In genomic region chr13:45341034-45341798, GRCh38 we compare ENCODE assay signal across 8 cellular contexts. TPM values are rescaled to one million over a fixed set of nuclear protein-coding genes. Genes with fewer than 3 reads are reported as not detected.
A peak's percentile ranks its signal among the peaks of the same experiment; 100 is the strongest.
DNase-seq lines count a peak whose midpoint lies in the region; ATAC-seq and TF ChIP-seq lines count a peak whose summit lies in the region.

Gene TPT1, minus strand, starts transcription at chr13:45341183. Its CDS starts 114 bp downstream, at chr13:45341069.

- peaks cover 40% of the 10 kb centered on the region for H3K4me1 Mint-ChIP-seq in activated T-helper 2 cell treated with anti-CD3 and anti-CD28 coated beads, Interferon-gamma antibody, Interleukin-2, Interleukin-4, amounts not matched to agents 10 μg/mL and 5 μg/mL and 100 μg/mL, durations not matched to agents 14 hours and 24 hours and 36 hours (ENCODE audit: low read depth)
- peaks cover 43 to 45% of the 10 kb centered on the region in 2 donors for H3K4me1 Mint-ChIP-seq in natural killer cell treated with Interleukin-12 subunit alpha and Interleukin-12 subunit beta and Interleukin-15 and Interleukin-18, amount 100 ng/mL, for 72 hours (ENCODE audit: low read depth in 2 of 2)

- H3K27me3 Mint-ChIP-seq in activated T-helper 2 cell treated with anti-CD3 and anti-CD28 coated beads, Interferon-gamma antibody, Interleukin-2, Interleukin-4, amounts not matched to agents 10 μg/mL and 5 μg/mL and 100 μg/mL, durations not matched to agents 14 hours and 24 hours and 36 hours (ENCODE audit: low read depth), result no peaks in the 10 kb centered on the region
- H3K27me3 Mint-ChIP-seq in natural killer cell treated with Interleukin-12 subunit alpha and Interleukin-12 subunit beta and Interleukin-15 and Interleukin-18, amount 100 ng/mL, for 72 hours, result no peaks in the 10 kb centered on the region

- intact Hi-C loops in activated T-helper 2 cell treated with anti-CD3 and anti-CD28 coated beads, Interferon-gamma antibody, Interleukin-2, Interleukin-4, amounts not matched to agents 10 μg/mL and 5 μg/mL and 100 μg/mL, durations not matched to agents 14 hours and 24 hours and 36 hours (cut with micrococcal nuclease), result loop anchor here (1.0 to 5.0 kb wide), 7 partner anchors 26 to 826 kb away; partner anchors contain the start of genes COG3 and GTF2F2

- POLR2A ChIA-PET in RWPE1 (lab: Yijun Ruan, JAX; ENCODE audit: low non-redundant PET), result interaction anchor here (0.5 to 1.6 kb wide), 4 partner anchors 11 to 630 kb away, joined by 3 to 4 read pairs (median 3); no protein-coding TSS in a partner anchor

- H3K4me3 Mint-ChIP-seq in activated T-helper 2 cell treated with anti-CD3 and anti-CD28 coated beads, Interferon-gamma antibody, Interleukin-2, Interleukin-4, amounts not matched to agents 10 μg/mL and 5 μg/mL and 100 μg/mL, durations not matched to agents 14 hours and 24 hours and 36 hours (ENCODE audit: low read depth), result peak within 1 kb of the TSS; percentile 99
- H3K4me3 Mint-ChIP-seq in natural killer cell treated with Interleukin-12 subunit alpha and Interleukin-12 subunit beta and Interleukin-15 and Interleukin-18, amount 100 ng/mL, for 72 hours, result peak within 1 kb of the TSS; percentile 73

- H3K9me3 Mint-ChIP-seq in activated T-helper 2 cell treated with anti-CD3 and anti-CD28 coated beads, Interferon-gamma antibody, Interleukin-2, Interleukin-4, amounts not matched to agents 10 μg/mL and 5 μg/mL and 100 μg/mL, durations not matched to agents 14 hours and 24 hours and 36 hours, result no peaks in the 10 kb centered on the region
- no peaks in the 10 kb centered on the region for H3K9me3 Mint-ChIP-seq in natural killer cell treated with Interleukin-12 subunit alpha and Interleukin-12 subunit beta and Interleukin-15 and Interleukin-18, amount 100 ng/mL, for 72 hours

- peak; percentile 94 for ATAC-seq in natural killer cell treated with Interleukin-12 subunit alpha and Interleukin-12 subunit beta and Interleukin-15 and Interleukin-18, amount 100 ng/mL, for 72 hours
- peak; percentile 88 for ATAC-seq in stimulated activated naive CD8-positive, alpha-beta T cell treated with anti-CD3 and anti-CD28 coated beads, Interleukin-15, Interleukin-2, amounts not matched to agents 100 U/mL and 50 U/mL, for 24 hours

- CTCF ChIA-PET in RWPE1 (lab: Yijun Ruan, JAX), result interaction anchor here (0.8 to 1.8 kb wide), 3 partner anchors 21 to 53 kb away, joined by 3 to 5 read pairs (median 4); no protein-coding TSS in a partner anchor

- TF ChIP-seq CTCF in LNCaP clone FGC (IDR thresholded peaks at IDR 0.05; ENCODE audit: control insufficient read depth, extremely low read depth, insufficient read depth), result no peak
- no peak for TF ChIP-seq CTCF in RWPE1 (conservative IDR thresholded peaks at IDR 0.05; ENCODE audit: low read depth)
- no peak for TF ChIP-seq CTCF in fibroblast of mammary gland (conservative IDR thresholded peaks at IDR 0.05; ENCODE audit: control insufficient read depth, insufficient read depth, low read depth, low read length)

- H3K27ac Mint-ChIP-seq in activated T-helper 2 cell treated with anti-CD3 and anti-CD28 coated beads, Interferon-gamma antibody, Interleukin-2, Interleukin-4, amounts not matched to agents 10 μg/mL and 5 μg/mL and 100 μg/mL, durations not matched to agents 14 hours and 24 hours and 36 hours, result peak within 1 kb of the TSS; percentile 99
- peak within 1 kb of the TSS; percentile 75 to 83 for H3K27ac Mint-ChIP-seq in natural killer cell treated with Interleukin-12 subunit alpha and Interleukin-12 subunit beta and Interleukin-15 and Interleukin-18, amount 100 ng/mL, for 72 hours

- peak within 1 kb of the TSS; percentile 98 for H3K27ac ChIP-seq in RWPE1

- peak within 1 kb of the TSS; percentile 84 for H3K4me3 ChIP-seq in LNCaP clone FGC (ENCODE audit: low read depth, low read length)
- H3K4me3 ChIP-seq in fibroblast of mammary gland (ENCODE audit: control insufficient read depth, low read depth, low read length), result peak within 1 kb of the TSS; percentile 92

- DNase-seq in Daoy (ENCODE audit: low read depth) (peak; percentile 99), GOT3 (lab: John Stamatoyannopoulos, UW) (peak; percentile 99), LNCaP clone FGC (ENCODE audit: low read depth) (peak; percentile 92), RWPE1 (ENCODE audit: low spot score) (peak; percentile 99), fibroblast of mammary gland (ENCODE audit: low read depth) (peak; percentile 97)
- peak; percentile 99 for DNase-seq in activated T-helper 2 cell treated with anti-CD3 and anti-CD28 coated beads, Interferon-gamma antibody, Interleukin-2, Interleukin-4, amounts not matched to agents 10 μg/mL and 5 μg/mL and 100 μg/mL, durations not matched to agents 14 hours and 24 hours and 36 hours (ENCODE audit: low spot score)
- peak; percentile 99 for DNase-seq in natural killer cell treated with Interleukin-12 subunit alpha and Interleukin-12 subunit beta and Interleukin-15 and Interleukin-18, amount 100 ng/mL, for 72 hours (ENCODE audit: low spot score)
- DNase-seq in stimulated activated naive CD8-positive, alpha-beta T cell treated with anti-CD3 and anti-CD28 coated beads, Interleukin-15, Interleukin-2, amounts not matched to agents 100 U/mL and 50 U/mL, for 24 hours, result peak; percentile 100

- peaks cover 71% of the 10 kb centered on the region for H3K36me3 Mint-ChIP-seq in activated T-helper 2 cell treated with anti-CD3 and anti-CD28 coated beads, Interferon-gamma antibody, Interleukin-2, Interleukin-4, amounts not matched to agents 10 μg/mL and 5 μg/mL and 100 μg/mL, durations not matched to agents 14 hours and 24 hours and 36 hours (ENCODE audit: low read depth)
- H3K36me3 Mint-ChIP-seq in natural killer cell treated with Interleukin-12 subunit alpha and Interleukin-12 subunit beta and Interleukin-15 and Interleukin-18, amount 100 ng/mL, for 72 hours, result peaks cover 37% of the 10 kb centered on the region

RNA-seq across cellular contexts. Expression of gene TPT1, which starts in this region (rescaled TPM):
- 1,431 and 1,984 TPM in 2 replicates for total RNA-seq in Daoy (2014; rRNA removed; shearing (Covaris generic))
- total RNA-seq in activated T-helper 2 cell treated with anti-CD3 and anti-CD28 coated beads, Interferon-gamma antibody, Interleukin-2, Interleukin-4, amounts not matched to agents 10 μg/mL and 5 μg/mL and 100 μg/mL, durations not matched to agents 14 hours and 24 hours and 36 hours, result 2,606 and 2,653 TPM in 2 replicates
- total RNA-seq in natural killer cell treated with Interleukin-12 subunit alpha and Interleukin-12 subunit beta and Interleukin-15 and Interleukin-18, amount 100 ng/mL, for 72 hours, result 1,000 to 10,000 TPM; 1,832 to 3,365 TPM

Comparison
In these comparisons a context has a peak if more than half of its experiments do, and no peak if none do; other contexts are left out.
1. Peak in every context shown above with its lines: DNase-seq, ATAC-seq, H3K4me3 ChIP-seq and H3K27ac ChIP-seq.